14 cellular contexts compared by ENCODE assay signal in the genomic region with DNA sequence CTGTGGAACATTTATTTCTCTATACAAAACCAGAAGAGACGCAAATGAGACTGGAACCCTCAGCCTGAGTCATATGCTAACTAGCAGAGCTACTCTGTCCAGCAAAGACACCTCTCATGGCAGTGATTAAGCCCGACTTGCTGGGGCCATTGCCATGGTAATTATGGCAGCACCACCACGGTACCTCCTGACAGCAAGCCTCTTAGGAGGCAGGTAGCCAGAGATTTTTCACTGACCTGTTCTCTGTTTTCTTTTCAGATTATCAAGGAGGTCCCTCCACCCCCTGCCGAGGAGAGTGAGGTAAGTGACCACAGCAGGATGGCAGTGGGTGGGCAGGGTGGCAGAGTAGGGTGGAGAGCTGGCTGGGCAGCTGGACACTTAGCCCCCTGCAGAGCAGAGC.
DNase-seq lines count a peak whose midpoint lies in the region; ATAC-seq and TF ChIP-seq lines count a peak whose summit lies in the region.
"Had no signal": no experiment of that assay in that cellular context is flagged by ENCODE, and none has a peak within 500 bp of the region (broad histone marks: within the 10 kb centered on the region; RNA-seq: fewer than 3 reads in every experiment).

No MANE protein-coding gene starts in this region.

- TF ChIP-seq RAD21 in Ishikawa (IDR thresholded peaks at IDR 0.05; ENCODE audit: low read depth), result no peak

- peak; percentile 8 for DNase-seq in T-helper 2 cell treated with Interferon-gamma antibody and Interleukin-4, amounts not matched to agents 5 μg/mL and 100 μg/mL, for 36 hours (ENCODE audit: low spot score)
- DNase-seq in T-helper 2 cell (no peak), SKM-1 (lab: John Stamatoyannopoulos, UW; ENCODE audit: unreplicated experiment) (no peak)
- DNase-seq in stimulated activated naive CD8-positive, alpha-beta T cell treated with anti-CD3 and anti-CD28 coated beads, Interleukin-15, amount 100 ng/mL, for 72 hours, result no peak
- DNase-seq: DMS153, MG63, mucosa of descending colon, SIG-M5, transverse colon had no signal

- peaks cover 27% of the 10 kb centered on the region for H3K27me3 Mint-ChIP-seq in T-helper 2 cell treated with Interferon-gamma antibody and Interleukin-4, amounts not matched to agents 5 μg/mL and 100 μg/mL, for 36 hours (ENCODE audit: low read depth)
- no peaks in the 10 kb centered on the region for H3K27me3 Mint-ChIP-seq in brain
- H3K27me3 Mint-ChIP-seq in stimulated activated naive CD8-positive, alpha-beta T cell treated with anti-CD3 and anti-CD28 coated beads, Interleukin-15, amount 100 ng/mL, for 72 hours, result peaks cover 29% of the 10 kb centered on the region

- no peak for TF ChIP-seq EP300 in Ishikawa (IDR thresholded peaks at IDR 0.05; ENCODE audit: borderline replicate concordance)

- H3K9me3 Mint-ChIP-seq in T-helper 2 cell treated with Interferon-gamma antibody and Interleukin-4, amounts not matched to agents 5 μg/mL and 100 μg/mL, for 36 hours, result no peaks in the 10 kb centered on the region
- H3K9me3 Mint-ChIP-seq in brain, result no peaks in the 10 kb centered on the region
- H3K9me3 Mint-ChIP-seq in stimulated activated naive CD8-positive, alpha-beta T cell treated with anti-CD3 and anti-CD28 coated beads, Interleukin-15, amount 100 ng/mL, for 72 hours, result no peaks in the 10 kb centered on the region
- H3K9me3 Mint-ChIP-seq: central memory CD8-positive, alpha-beta T cell had no signal

- ATAC-seq in stimulated activated naive CD8-positive, alpha-beta T cell treated with anti-CD3 and anti-CD28 coated beads, Interleukin-15, amount 100 ng/mL, for 72 hours, result peak; percentile 53
- no peak for ATAC-seq in GM18868 (IDR thresholded peaks at IDR 0.05; ENCODE audit: unreplicated experiment)
- ATAC-seq in GM21528 (IDR thresholded peaks at IDR 0.05; ENCODE audit: low FRiP score, unreplicated experiment), result no peak
- ATAC-seq: mucosa of descending colon had no signal

- no peaks in the 10 kb centered on the region for H3K36me3 Mint-ChIP-seq in T-helper 2 cell treated with Interferon-gamma antibody and Interleukin-4, amounts not matched to agents 5 μg/mL and 100 μg/mL, for 36 hours (ENCODE audit: low read depth)
- H3K36me3 Mint-ChIP-seq in brain, result peaks cover 42% of the 10 kb centered on the region

- H3K4me1 Mint-ChIP-seq in T-helper 2 cell treated with Interferon-gamma antibody and Interleukin-4, amounts not matched to agents 5 μg/mL and 100 μg/mL, for 36 hours (ENCODE audit: low read depth), result no peaks in the 10 kb centered on the region
- H3K4me1 Mint-ChIP-seq in brain, result peaks cover 59% of the 10 kb centered on the region
- H3K4me1 Mint-ChIP-seq in stimulated activated naive CD8-positive, alpha-beta T cell treated with anti-CD3 and anti-CD28 coated beads, Interleukin-15, amount 100 ng/mL, for 72 hours, result no peaks in the 10 kb centered on the region
- H3K4me1 Mint-ChIP-seq: central memory CD8-positive, alpha-beta T cell had no signal

- no peak overlapping the region for H3K4me3 Mint-ChIP-seq in T-helper 2 cell treated with Interferon-gamma antibody and Interleukin-4, amounts not matched to agents 5 μg/mL and 100 μg/mL, for 36 hours
- no peak overlapping the region for H3K4me3 Mint-ChIP-seq in brain
- H3K4me3 Mint-ChIP-seq in stimulated activated naive CD8-positive, alpha-beta T cell treated with anti-CD3 and anti-CD28 coated beads, Interleukin-15, amount 100 ng/mL, for 72 hours, result no peak overlapping the region
- H3K4me3 Mint-ChIP-seq: central memory CD8-positive, alpha-beta T cell had no signal

- no peak overlapping the region for H3K27ac Mint-ChIP-seq in T-helper 2 cell treated with Interferon-gamma antibody and Interleukin-4, amounts not matched to agents 5 μg/mL and 100 μg/mL, for 36 hours
- H3K27ac Mint-ChIP-seq in brain, result peak overlapping the region; percentile 7 to 81 (median 74)
- peak overlapping the region in 1 of 2 donors; percentile 7 for H3K27ac Mint-ChIP-seq in stimulated activated naive CD8-positive, alpha-beta T cell treated with anti-CD3 and anti-CD28 coated beads, Interleukin-15, amount 100 ng/mL, for 72 hours

- no peak for TF ChIP-seq CTCF in brain (conservative IDR thresholded peaks at IDR 0.05)

TF ChIP-seq in Ishikawa, 13 proteins besides CTCF, POLR2A, EP300 and RAD21:
- TF ChIP-seq, protein P1, sequence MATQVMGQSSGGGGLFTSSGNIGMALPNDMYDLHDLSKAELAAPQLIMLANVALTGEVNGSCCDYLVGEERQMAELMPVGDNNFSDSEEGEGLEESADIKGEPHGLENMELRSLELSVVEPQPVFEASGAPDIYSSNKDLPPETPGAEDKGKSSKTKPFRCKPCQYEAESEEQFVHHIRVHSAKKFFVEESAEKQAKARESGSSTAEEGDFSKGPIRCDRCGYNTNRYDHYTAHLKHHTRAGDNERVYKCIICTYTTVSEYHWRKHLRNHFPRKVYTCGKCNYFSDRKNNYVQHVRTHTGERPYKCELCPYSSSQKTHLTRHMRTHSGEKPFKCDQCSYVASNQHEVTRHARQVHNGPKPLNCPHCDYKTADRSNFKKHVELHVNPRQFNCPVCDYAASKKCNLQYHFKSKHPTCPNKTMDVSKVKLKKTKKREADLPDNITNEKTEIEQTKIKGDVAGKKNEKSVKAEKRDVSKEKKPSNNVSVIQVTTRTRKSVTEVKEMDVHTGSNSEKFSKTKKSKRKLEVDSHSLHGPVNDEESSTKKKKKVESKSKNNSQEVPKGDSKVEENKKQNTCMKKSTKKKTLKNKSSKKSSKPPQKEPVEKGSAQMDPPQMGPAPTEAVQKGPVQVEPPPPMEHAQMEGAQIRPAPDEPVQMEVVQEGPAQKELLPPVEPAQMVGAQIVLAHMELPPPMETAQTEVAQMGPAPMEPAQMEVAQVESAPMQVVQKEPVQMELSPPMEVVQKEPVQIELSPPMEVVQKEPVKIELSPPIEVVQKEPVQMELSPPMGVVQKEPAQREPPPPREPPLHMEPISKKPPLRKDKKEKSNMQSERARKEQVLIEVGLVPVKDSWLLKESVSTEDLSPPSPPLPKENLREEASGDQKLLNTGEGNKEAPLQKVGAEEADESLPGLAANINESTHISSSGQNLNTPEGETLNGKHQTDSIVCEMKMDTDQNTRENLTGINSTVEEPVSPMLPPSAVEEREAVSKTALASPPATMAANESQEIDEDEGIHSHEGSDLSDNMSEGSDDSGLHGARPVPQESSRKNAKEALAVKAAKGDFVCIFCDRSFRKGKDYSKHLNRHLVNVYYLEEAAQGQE (IDR thresholded peaks at IDR 0.05; ENCODE audit: low read depth), result no peak
- TF ChIP-seq NFIC (IDR thresholded peaks at IDR 0.05) (0 out of 2 replicates have a peak, but pooled peaks have one; percentile 20), EGR1 (IDR thresholded peaks at IDR 0.05) (0 out of 2 replicates have a peak, but pooled peaks have one; percentile 11)
TF ChIP-seq in Ishikawa: peak in this region for 2.
